1 cellular context compared by ENCODE assay signal in genomic region chr7:74402668-74403067, GRCh38. TPM values are rescaled to one million over a fixed set of nuclear protein-coding genes. Genes with fewer than 3 reads are reported as not detected.
"Had no signal": no experiment of that assay in that cellular context is flagged by ENCODE, and none has a peak within 500 bp of the region (broad histone marks: within the 10 kb centered on the region; RNA-seq: fewer than 3 reads in every experiment).

No MANE protein-coding gene starts in this region.

RNA-seq across cellular contexts. Expression of gene GTF2IRD1, which starts 51.0 kb away (rescaled TPM):
- total RNA-seq: activated CD8-positive, alpha-beta T cell treated with anti-CD3 and anti-CD28 coated beads, Interleukin-2, amount 10 ng/mL, durations not matched to agents 7 days and 5 days had no signal
